In genomic region chr3:60577601-60578000, GRCh38 we compare ENCODE assay signal across 26 cellular contexts.
"Had no signal": no experiment of that assay in that cellular context is flagged by ENCODE, and none has a peak within 500 bp of the region (broad histone marks: within the 10 kb centered on the region; RNA-seq: fewer than 3 reads in every experiment).

No MANE protein-coding gene starts in this region.

- H3K9me3 Mint-ChIP-seq: natural killer cell treated with Interleukin-12 subunit alpha and Interleukin-12 subunit beta and Interleukin-15 and Interleukin-18, amount 100 ng/mL, for 72 hours; neural crest cell; type B pancreatic cell had no signal

- H3K27ac Mint-ChIP-seq: effector memory CD8-positive, alpha-beta T cell; natural killer cell treated with Interleukin-12 subunit alpha and Interleukin-12 subunit beta and Interleukin-15 and Interleukin-18, amount 100 ng/mL, for 72 hours; type B pancreatic cell had no signal

- ATAC-seq: effector memory CD8-positive, alpha-beta T cell; heart right ventricle; left ventricle myocardium superior; lower lobe of right lung; natural killer cell treated with Interleukin-12 subunit alpha and Interleukin-12 subunit beta and Interleukin-15 and Interleukin-18, amount 100 ng/mL, for 72 hours; pancreas; right lobe of liver had no signal

- H3K4me1 ChIP-seq: heart right ventricle, lower lobe of right lung, pancreas, right lobe of liver, stomach had no signal

- H3K36me3 Mint-ChIP-seq: natural killer cell treated with Interleukin-12 subunit alpha and Interleukin-12 subunit beta and Interleukin-15 and Interleukin-18, amount 100 ng/mL, for 72 hours; type B pancreatic cell had no signal

- H3K36me3 ChIP-seq: esophagus squamous epithelium, heart right ventricle, lower lobe of right lung, neutrophil, pancreas, right lobe of liver, stomach, thyroid gland had no signal

- DNase-seq: dermis blood vessel endothelial cell; effector memory CD8-positive, alpha-beta T cell; erythroblast; esophagus squamous epithelium; foreskin melanocyte; glutamatergic neuron; heart right ventricle; hypothalamus; left ventricle myocardium superior; lower lobe of right lung; pancreas; retina; right lobe of liver; small intestine; stimulated activated CD4-positive, alpha-beta T cell treated with anti-CD3 and anti-CD28 coated beads, Interleukin-12 subunit alpha, Interleukin-12 subunit beta, amount 100 ng/mL, for 4 hours; stimulated activated CD4-positive, alpha-beta T cell treated with anti-CD3 and anti-CD28 coated beads, Interleukin-1b, Interleukin-23, amount 100 ng/mL, for 48 hours; stimulated activated CD4-positive, alpha-beta T cell treated with anti-CD3 and anti-CD28 coated beads, Interleukin-4, amount 100 ng/mL, for 1 hour; stimulated activated CD8-positive, alpha-beta memory T cell treated with anti-CD3 and anti-CD28 coated beads, Interleukin-4, amount 100 ng/mL, for 48 hours; stimulated activated naive CD4-positive, alpha-beta T cell treated with Interleukin-2 at 50 U/mL for 16 hours; stomach; thyroid gland had no signal

- H3K4me3 Mint-ChIP-seq: effector memory CD8-positive, alpha-beta T cell; natural killer cell treated with Interleukin-12 subunit alpha and Interleukin-12 subunit beta and Interleukin-15 and Interleukin-18, amount 100 ng/mL, for 72 hours; neural crest cell; type B pancreatic cell had no signal

- H3K27ac ChIP-seq: coronary artery, esophagus squamous epithelium, heart right ventricle, lower lobe of right lung, neutrophil, pancreas, right lobe of liver, stomach, thyroid gland had no signal

- H3K4me3 ChIP-seq: coronary artery, esophagus squamous epithelium, heart right ventricle, lower lobe of right lung, pancreas, right lobe of liver, stomach, thyroid gland had no signal

- H3K27me3 ChIP-seq: esophagus squamous epithelium, heart right ventricle, neutrophil, pancreas, right lobe of liver, stomach, thyroid gland had no signal

- H3K9me3 ChIP-seq: esophagus squamous epithelium, heart right ventricle, lower lobe of right lung, neutrophil, pancreas, right lobe of liver, stomach, thyroid gland had no signal
